ENCODE assay signal across 9 cellular contexts in genomic region chr20:32971703-32972161, GRCh38. TPM values are rescaled to one million over a fixed set of nuclear protein-coding genes. Genes with fewer than 3 reads are reported as not detected.
A peak's percentile ranks its signal among the peaks of the same experiment; 100 is the strongest.
DNase-seq lines count a peak whose midpoint lies in the region; ATAC-seq, FAIRE-seq and TF ChIP-seq lines count a peak whose summit lies in the region.
"Had no signal": no experiment of that assay in that cellular context is flagged by ENCODE, and none has a peak within 500 bp of the region (broad histone marks: within the 10 kb centered on the region; RNA-seq: fewer than 3 reads in every experiment).

No MANE protein-coding gene starts in this region.

- dilution Hi-C loops in endothelial cell of umbilical vein (cut with MboI; ENCODE audit: extremely low pct_ligation_motif_present, low sequenced_read_pairs): no loop called here

- H3K9me3 Mint-ChIP-seq in CD4-positive, alpha-beta memory T cell: peaks cover 0 to 25% (median 13%) of the 10 kb centered on the region in 8 donors
- H3K9me3 Mint-ChIP-seq in stimulated activated naive CD8-positive, alpha-beta T cell treated with anti-CD3 and anti-CD28 coated beads, Interleukin-15, amount 100 ng/mL, for 72 hours: peaks cover 11 to 14% of the 10 kb centered on the region in 2 donors

- H3K4me3 ChIP-seq in CD4-positive, alpha-beta memory T cell (ENCODE audit: low read length in 2 of 2): peak overlapping the region; percentile 13 to 42
- H3K4me3 ChIP-seq in KMS-11 (IDR thresholded peaks at IDR 0.05; ENCODE audit: insufficient read depth, low read depth, low read length): no peak overlapping the region
- H3K4me3 ChIP-seq in endothelial cell of umbilical vein (replicated peaks in 1 of 3; ENCODE audit: insufficient read depth in 1 of 3, low read depth in 1 of 3, low read length in 3 of 3): no peak overlapping the region

- DNase-seq in CD4-positive, alpha-beta memory T cell: peak in 2 of 5 donors; percentile 54 to 63
- no peak for DNase-seq in endothelial cell of umbilical vein (ENCODE audit: low read depth, low spot score)
- DNase-seq in stimulated activated naive CD8-positive, alpha-beta T cell treated with anti-CD3 and anti-CD28 coated beads, Interleukin-15, amount 100 ng/mL, for 72 hours: peak; percentile 50 to 55
- no peak for DNase-seq in NCI-H524 (lab: John Stamatoyannopoulos, UW)
- no peak for DNase-seq in left colon
- no peak for DNase-seq in NCI-H2081 (lab: John Stamatoyannopoulos, UW)

- intact Hi-C loops in CD4-positive, alpha-beta memory T cell (cut with micrococcal nuclease): loop anchor here (1.0 to 10.0 kb wide), 4 partner anchors 26 to 437 kb away; partner anchors contain the start of gene BPIFB2
- intact Hi-C loops in endothelial cell of umbilical vein (cut with micrococcal nuclease): no loop called here
- intact Hi-C loops in left colon (cut with DNase I, micrococcal nuclease): no loop called here

- H3K4me1 ChIP-seq in CD4-positive, alpha-beta memory T cell (ENCODE audit: insufficient read depth, low read length): peaks cover 91% of the 10 kb centered on the region
- H3K4me1 ChIP-seq in KMS-11 (ENCODE audit: low read depth, poor library complexity, severe bottlenecking) (peaks cover 31% of the 10 kb centered on the region), endothelial cell of umbilical vein (ENCODE audit: control insufficient read depth, extremely low read depth, insufficient read depth, low read length) (peaks cover 14% of the 10 kb centered on the region)

- no peaks in the 10 kb centered on the region for H3K36me3 ChIP-seq in CD4-positive, alpha-beta memory T cell (ENCODE audit: insufficient read depth, low read length)
- H3K36me3 ChIP-seq in KMS-11 (ENCODE audit: insufficient read depth): no peaks in the 10 kb centered on the region
- no peaks in the 10 kb centered on the region for H3K36me3 ChIP-seq in endothelial cell of umbilical vein (ENCODE audit: control insufficient read depth in 2 of 2, extremely low read depth in 1 of 2, insufficient read depth in 2 of 2, low read length in 2 of 2)

- ATAC-seq in GM19438 (IDR thresholded peaks at IDR 0.05; ENCODE audit: low read depth, unreplicated experiment) (peak; percentile 39), left colon (no peak)
- peak; percentile 52 for ATAC-seq in stimulated activated naive CD8-positive, alpha-beta T cell treated with anti-CD3 and anti-CD28 coated beads, Interleukin-15, amount 100 ng/mL, for 72 hours

- H3K9ac ChIP-seq in KMS-11: no peak overlapping the region; the same call in 1 of the 2 replicates
- no peak overlapping the region for H3K9ac ChIP-seq in endothelial cell of umbilical vein (replicated peaks; ENCODE audit: extremely low read depth, insufficient read depth, low read length)

- TF ChIP-seq CTCF in KMS-11 (conservative IDR thresholded peaks at IDR 0.05; ENCODE audit: low read depth, low read length): no peak
- no peak for TF ChIP-seq CTCF in endothelial cell of umbilical vein (IDR thresholded peaks at IDR 0.05; ENCODE audit: extremely low read depth in 1 of 2, insufficient read depth in 1 of 2, low read depth in 1 of 2, low read length in 2 of 2)

- H2AFZ ChIP-seq in KMS-11 (ENCODE audit: low read depth) (peak overlapping the region; percentile 81), endothelial cell of umbilical vein (ENCODE audit: low read depth, low read length) (peak overlapping the region; percentile 97)

- no peaks in the 10 kb centered on the region for H3K79me2 ChIP-seq in KMS-11 (ENCODE audit: insufficient read depth, low read depth)
- no peaks in the 10 kb centered on the region for H3K79me2 ChIP-seq in endothelial cell of umbilical vein (ENCODE audit: control insufficient read depth, insufficient read depth, low read length)

- H3K4me2 ChIP-seq in KMS-11: peak overlapping the region; percentile 33
- H3K4me2 ChIP-seq in endothelial cell of umbilical vein (ENCODE audit: insufficient read depth, low read length): peak overlapping the region; percentile 35

- peak; percentile 44 for FAIRE-seq in endothelial cell of umbilical vein (lab: Jason Lieb, UNC)

- peaks cover 0 to 8% of the 10 kb centered on the region in 2 donors for H3K9me3 ChIP-seq in CD4-positive, alpha-beta memory T cell (ENCODE audit: control insufficient read depth in 1 of 2, low read length in 2 of 2)
- no peaks in the 10 kb centered on the region for H3K9me3 ChIP-seq in endothelial cell of umbilical vein (replicated peaks; ENCODE audit: control insufficient read depth, insufficient read depth, low read length)

- H4K20me1 ChIP-seq in KMS-11 (ENCODE audit: insufficient read depth): no peaks in the 10 kb centered on the region
- no peaks in the 10 kb centered on the region for H4K20me1 ChIP-seq in endothelial cell of umbilical vein (replicated peaks; ENCODE audit: control insufficient read depth, extremely low read depth, insufficient read depth, low read length)

- POLR2A ChIA-PET in CD4-positive, alpha-beta memory T cell (lab: Charles Lee; ENCODE audit: partially characterized antibody): interaction anchor here (1.1 to 3.6 kb wide), 10 partner anchors 8 to 70 kb away, joined by 3 to 33 read pairs (median 4); partner anchors contain the start of gene SUN5
- POLR2A ChIA-PET in endothelial cell of umbilical vein (lab: Charles Lee): no interaction called here

- H3K9me1 ChIP-seq in endothelial cell of umbilical vein (replicated peaks; ENCODE audit: control insufficient read depth, extremely low read depth, insufficient read depth, low read length): no peaks in the 10 kb centered on the region

- peak overlapping the region; percentile 94 for H3K27ac ChIP-seq in CD4-positive, alpha-beta memory T cell (ENCODE audit: low read depth, low read length)
- H3K27ac ChIP-seq in KMS-11 (peak overlapping the region; percentile 42), endothelial cell of umbilical vein (ENCODE audit: insufficient read depth, low read depth, low read length) (no peak overlapping the region)

- H3K27me3 ChIP-seq in CD4-positive, alpha-beta memory T cell (ENCODE audit: insufficient read depth, low read length): no peaks in the 10 kb centered on the region
- H3K27me3 ChIP-seq in KMS-11 (ENCODE audit: insufficient read depth, low read depth): no peaks in the 10 kb centered on the region
- no peaks in the 10 kb centered on the region for H3K27me3 ChIP-seq in endothelial cell of umbilical vein (ENCODE audit: control insufficient read depth in 2 of 2, insufficient read depth in 2 of 2, low read length in 2 of 2)

- TF ChIP-seq POLR2A in endothelial cell of umbilical vein (IDR thresholded peaks at IDR 0.05; ENCODE audit: low read depth, low read length): no peak

- H3K36me3 Mint-ChIP-seq in CD4-positive, alpha-beta memory T cell: peaks cover 9 to 16% of the 10 kb centered on the region in 2 donors

- H3K4me1 Mint-ChIP-seq in CD4-positive, alpha-beta memory T cell: peaks cover 5 to 73% (median 33%) of the 10 kb centered on the region in 4 donors
- H3K4me1 Mint-ChIP-seq in stimulated activated naive CD8-positive, alpha-beta T cell treated with anti-CD3 and anti-CD28 coated beads, Interleukin-15, amount 100 ng/mL, for 72 hours: no peaks in the 10 kb centered on the region

- H3K4me3 Mint-ChIP-seq in CD4-positive, alpha-beta memory T cell: no peak overlapping the region
- no peak overlapping the region for H3K4me3 Mint-ChIP-seq in stimulated activated naive CD8-positive, alpha-beta T cell treated with anti-CD3 and anti-CD28 coated beads, Interleukin-15, amount 100 ng/mL, for 72 hours

- no peaks in the 10 kb centered on the region for H3K27me3 Mint-ChIP-seq in CD4-positive, alpha-beta memory T cell
- no peaks in the 10 kb centered on the region for H3K27me3 Mint-ChIP-seq in stimulated activated naive CD8-positive, alpha-beta T cell treated with anti-CD3 and anti-CD28 coated beads, Interleukin-15, amount 100 ng/mL, for 72 hours

- BruUV-seq in endothelial cell of umbilical vein (replicated peaks; lab: Mats Ljungman, UMichigan): no TSS peak

- CTCF ChIA-PET in CD4-positive, alpha-beta memory T cell (lab: Charles Lee; ENCODE audit: partially characterized antibody): interaction anchor here (0.9 to 10.1 kb wide), 5 partner anchors 12 to 63 kb away, joined by 3 to 86 read pairs (median 3); no protein-coding TSS in a partner anchor
- CTCF ChIA-PET in endothelial cell of umbilical vein (lab: Charles Lee): interaction anchor here (1.5 kb wide), 1 partner anchor 236 kb away, joined by 3 read pairs; no protein-coding TSS in a partner anchor

- no peak overlapping the region for H3K27ac Mint-ChIP-seq in CD4-positive, alpha-beta memory T cell
- H3K27ac Mint-ChIP-seq in stimulated activated naive CD8-positive, alpha-beta T cell treated with anti-CD3 and anti-CD28 coated beads, Interleukin-15, amount 100 ng/mL, for 72 hours: no peak overlapping the region
- H3K27ac Mint-ChIP-seq: activated naive CD4-positive, alpha-beta T cell treated with anti-CD3 and anti-CD28 coated beads, Interleukin-2, amount 50 U/mL, for 72 hours had no signal

RNA-seq across cellular contexts. Expression of gene SUN5, which starts 32.5 kb away (rescaled TPM):
- total RNA-seq in CD4-positive, alpha-beta memory T cell: not detected
- polyA plus RNA-seq in CD4-positive, alpha-beta memory T cell: not detected
- total RNA-seq in endothelial cell of umbilical vein: not detected in 2 replicates
- not detected in 2 replicates for polyA plus RNA-seq in endothelial cell of umbilical vein
- polyA plus RNA-seq in endothelial cell of umbilical vein (2011; cell fraction: cytosol; rRNA removed): not detected in 2 replicates
- polyA plus RNA-seq in endothelial cell of umbilical vein (2011; cell fraction: nucleus; rRNA removed): not detected in 2 replicates
- not detected in 2 replicates for polyA plus RNA-seq in endothelial cell of umbilical vein (2012)
- not detected in 2 replicates for polyA minus RNA-seq in endothelial cell of umbilical vein
- polyA minus RNA-seq in endothelial cell of umbilical vein (2011; cell fraction: cytosol; rRNA and poly(A)+ RNA removed): not detected
- polyA minus RNA-seq in endothelial cell of umbilical vein (2011; cell fraction: nucleus; rRNA and poly(A)+ RNA removed): not detected in 2 replicates
- total RNA-seq in left colon: not detected
- total RNA-seq: activated naive CD4-positive, alpha-beta T cell treated with anti-CD3 and anti-CD28 coated beads, Interleukin-2, amount 50 U/mL, for 72 hours had no signal

RNA-seq across cellular contexts. Expression of gene BPIFB2, which starts 35.8 kb away (rescaled TPM):
- not detected for total RNA-seq in CD4-positive, alpha-beta memory T cell
- not detected for polyA plus RNA-seq in CD4-positive, alpha-beta memory T cell
- total RNA-seq in endothelial cell of umbilical vein (not detected in 2 replicates), left colon (not detected)
- polyA plus RNA-seq in endothelial cell of umbilical vein: not detected in 2 replicates
- not detected in 2 replicates for polyA plus RNA-seq in endothelial cell of umbilical vein (2011; cell fraction: cytosol; rRNA removed)
- not detected in 2 replicates for polyA plus RNA-seq in endothelial cell of umbilical vein (2011; cell fraction: nucleus; rRNA removed)
- not detected in 2 replicates for polyA plus RNA-seq in endothelial cell of umbilical vein (2012)
- polyA minus RNA-seq in endothelial cell of umbilical vein: not detected in 2 replicates
- polyA minus RNA-seq in endothelial cell of umbilical vein (2011; cell fraction: cytosol; rRNA and poly(A)+ RNA removed): not detected
- not detected in 2 replicates for polyA minus RNA-seq in endothelial cell of umbilical vein (2011; cell fraction: nucleus; rRNA and poly(A)+ RNA removed)
- total RNA-seq: activated naive CD4-positive, alpha-beta T cell treated with anti-CD3 and anti-CD28 coated beads, Interleukin-2, amount 50 U/mL, for 72 hours had no signal

RNA-seq across cellular contexts. Expression of gene BPIFB6, which starts 59.7 kb away (rescaled TPM):
- not detected for total RNA-seq in CD4-positive, alpha-beta memory T cell
- polyA plus RNA-seq in CD4-positive, alpha-beta memory T cell: not detected
- total RNA-seq in endothelial cell of umbilical vein (not detected in 2 replicates), left colon (not detected)
- polyA plus RNA-seq in endothelial cell of umbilical vein: not detected in 2 replicates
- not detected in 2 replicates for polyA plus RNA-seq in endothelial cell of umbilical vein (2011; cell fraction: cytosol; rRNA removed)
- not detected in 2 replicates for polyA plus RNA-seq in endothelial cell of umbilical vein (2011; cell fraction: nucleus; rRNA removed)
- not detected in 2 replicates for polyA plus RNA-seq in endothelial cell of umbilical vein (2012)
- polyA minus RNA-seq in endothelial cell of umbilical vein: not detected in 2 replicates
- not detected for polyA minus RNA-seq in endothelial cell of umbilical vein (2011; cell fraction: cytosol; rRNA and poly(A)+ RNA removed)
- not detected in 2 replicates for polyA minus RNA-seq in endothelial cell of umbilical vein (2011; cell fraction: nucleus; rRNA and poly(A)+ RNA removed)
- total RNA-seq: activated naive CD4-positive, alpha-beta T cell treated with anti-CD3 and anti-CD28 coated beads, Interleukin-2, amount 50 U/mL, for 72 hours had no signal

Comparison
In these comparisons a context has a peak if more than half of its experiments do, and no peak if none do; other contexts are left out.
1. DNase-seq: peak in stimulated activated naive CD8-positive, alpha-beta T cell treated with anti-CD3 and anti-CD28 coated beads, Interleukin-15, amount 100 ng/mL, for 72 hours (2 of 2); none in endothelial cell of umbilical vein (single experiment), NCI-H524 (0 of 2), left colon (0 of 2) and NCI-H2081 (0 of 2).
2. H3K4me3 ChIP-seq: peak in CD4-positive, alpha-beta memory T cell (2 of 2); none in KMS-11 (single experiment) and endothelial cell of umbilical vein (0 of 3).